In genomic region chr15:74907277-74907870, GRCh38 we compare ENCODE assay signal across 8 cellular contexts. TPM values are rescaled to one million over a fixed set of nuclear protein-coding genes. Genes with fewer than 3 reads are reported as not detected.
DNase-seq lines count a peak whose midpoint lies in the region; ATAC-seq, FAIRE-seq and TF ChIP-seq lines count a peak whose summit lies in the region.

No MANE protein-coding gene starts in this region.

- H3K4me1 ChIP-seq in A673 (ENCODE audit: insufficient read depth, low read length, poor library complexity, severe bottlenecking) = no peaks in the 10 kb centered on the region
- H3K4me1 ChIP-seq in HUES48 (ENCODE audit: control insufficient read depth, insufficient read depth, low read length) = 0 out of 2 replicates have a peak, but pooled peaks cover 3% of the 10 kb centered on the region
- H3K4me1 ChIP-seq in right lobe of liver = peaks cover 0 to 18% (median 5%) of the 10 kb centered on the region in 4 donors

- H3K4me3 Mint-ChIP-seq in type B pancreatic cell = peak overlapping the region; percentile 98

- 26% methylated on average over 6 of the region's 6 CpGs for WGBS in right lobe of liver (ENCODE audit: insufficient coverage, low coverage, low lambda C conversion rate, missing lambda C conversion rate)

- H3K36me3 ChIP-seq in A673 (ENCODE audit: insufficient read depth, low read length, poor library complexity, severe bottlenecking) = peaks cover 27% of the 10 kb centered on the region
- H3K36me3 ChIP-seq in HUES48 (ENCODE audit: control insufficient read depth, insufficient read depth, low read length) = peaks cover 39% of the 10 kb centered on the region
- peaks cover 18% of the 10 kb centered on the region for H3K36me3 ChIP-seq in bronchial epithelial cell (ENCODE audit: control insufficient read depth, insufficient read depth, low read length)
- H3K36me3 ChIP-seq in right lobe of liver = peaks cover 0 to 29% (median 6%) of the 10 kb centered on the region in 4 donors

- TF ChIP-seq CTCF in A673 (conservative IDR thresholded peaks at IDR 0.05; ENCODE audit: low read depth, low read length) = no peak
- TF ChIP-seq CTCF in bronchial epithelial cell (IDR thresholded peaks at IDR 0.05; ENCODE audit: insufficient read depth, low read length, severe bottlenecking) = no peak
- no peak for TF ChIP-seq CTCF in right lobe of liver (IDR thresholded peaks at IDR 0.05)
- TF ChIP-seq CTCF in type B pancreatic cell (conservative IDR thresholded peaks at IDR 0.05) = no peak

- H3K9me3 ChIP-seq in A673 (ENCODE audit: low read depth, low read length, poor library complexity, severe bottlenecking) (no peaks in the 10 kb centered on the region), HUES48 (ENCODE audit: control insufficient read depth, insufficient read depth, low read length) (no peaks in the 10 kb centered on the region), right lobe of liver (no peaks in the 10 kb centered on the region)

- DNase-seq in A673 (ENCODE audit: low spot score) = no peak
- peak; percentile 29 for DNase-seq in bronchial epithelial cell (ENCODE audit: low read depth)
- DNase-seq in right lobe of liver = no peak
- no peak for DNase-seq in type B pancreatic cell (ENCODE audit: extremely low spot score, unreplicated experiment)
- no peak for DNase-seq in NOMO-1 treated with dmso at 0.1 percent for 144 hours (lab: John Stamatoyannopoulos, UW; ENCODE audit: unreplicated experiment)
- no peak for DNase-seq in RCC 7860 (ENCODE audit: low spot score)

- H3K27me3 ChIP-seq in A673 (replicated peaks; ENCODE audit: insufficient read depth, low read depth, low read length, poor library complexity) = no peaks in the 10 kb centered on the region
- H3K27me3 ChIP-seq in HUES48 (ENCODE audit: control insufficient read depth, insufficient read depth, low read length) = no peaks in the 10 kb centered on the region
- no peaks in the 10 kb centered on the region for H3K27me3 ChIP-seq in bronchial epithelial cell (ENCODE audit: control insufficient read depth, insufficient read depth, low read length)
- H3K27me3 ChIP-seq in right lobe of liver = no peaks in the 10 kb centered on the region

- H3K27ac Mint-ChIP-seq in type B pancreatic cell = peak overlapping the region; percentile 97

- TF ChIP-seq POLR2A in right lobe of liver (IDR thresholded peaks at IDR 0.05) = no peak

- no peak for FAIRE-seq in bronchial epithelial cell (lab: Jason Lieb, UNC)
- no peak for FAIRE-seq in RCC 7860 (lab: Jason Lieb, UNC)

- intact Hi-C loops in A673 (cut with micrococcal nuclease; ENCODE audit: unreplicated experiment) (loop anchor here (10.0 kb wide), 1 partner anchor 297 kb away; the partner anchor contains the start of gene C15orf39), right lobe of liver (cut with DNase I) (no loop called here)

- CTCF ChIA-PET in A673 (lab: Charles Lee) = interaction anchor here (0.6 kb wide), 1 partner anchor 67 kb away, joined by 4 read pairs; no protein-coding TSS in a partner anchor

- BruUV-seq in A673 (replicated peaks; lab: Mats Ljungman, UMichigan) = no TSS peak

- ATAC-seq in right lobe of liver (peak; percentile 11 to 41 (median 33)), GM18511 (IDR thresholded peaks at IDR 0.05; ENCODE audit: unreplicated experiment) (no peak)

- POLR2A ChIA-PET in A673 (lab: Charles Lee; ENCODE audit: low non-redundant PET) = no interaction called here

- peaks cover 16% of the 10 kb centered on the region for H3K4me1 Mint-ChIP-seq in type B pancreatic cell (ENCODE audit: unreplicated experiment)

- H3K4me3 ChIP-seq in A673 (ENCODE audit: low read depth, low read length, poor library complexity, severe bottlenecking) (peak overlapping the region; percentile 85), HUES48 (ENCODE audit: low read depth, low read length) (peak overlapping the region; percentile 92), bronchial epithelial cell (ENCODE audit: low read depth, low read length) (peak overlapping the region; percentile 73), right lobe of liver (peak overlapping the region; percentile 90 to 96 (median 92))

- peaks cover 27% of the 10 kb centered on the region for H3K36me3 Mint-ChIP-seq in type B pancreatic cell

- no peaks in the 10 kb centered on the region for H3K9me3 Mint-ChIP-seq in type B pancreatic cell

- H3K27ac ChIP-seq in A673 (ENCODE audit: low read depth, low read length, poor library complexity, severe bottlenecking) = peak overlapping the region; percentile 96
- H3K27ac ChIP-seq in HUES48 (ENCODE audit: low read depth, low read length) = peak overlapping the region; percentile 88
- peak overlapping the region in 2 of 3 donors; percentile 84 to 90 for H3K27ac ChIP-seq in right lobe of liver

- peak overlapping the region; percentile 82; the same call in 1 of the 2 replicates for H3K9ac ChIP-seq in HUES48 (ENCODE audit: low read depth, low read length)

- no peaks in the 10 kb centered on the region for H3K27me3 Mint-ChIP-seq in type B pancreatic cell

RNA-seq across cellular contexts. Expression of gene FAM219B, which starts 0.7 kb away (rescaled TPM):
- total RNA-seq in A673 (2021) (86.6 and 93.2 TPM in 2 replicates), bronchial epithelial cell (67.3 and 72.4 TPM in 2 replicates), right lobe of liver (10 to 100 TPM; 11.1 to 14.7 (median 13.3) TPM), type B pancreatic cell (ENCODE audit: low replicate concordance) (112 and 117 TPM in 2 replicates)

RNA-seq across cellular contexts. Expression of gene MPI, which starts 17.5 kb away (rescaled TPM):
- 48.2 and 62.8 TPM in 2 replicates for total RNA-seq in A673 (2021)
- 25.0 and 35.0 TPM in 2 replicates for total RNA-seq in bronchial epithelial cell
- total RNA-seq in right lobe of liver = 10 to 100 TPM; 23.5 to 69.7 (median 40.8) TPM
- 32.7 and 50.3 TPM in 2 replicates for total RNA-seq in type B pancreatic cell (ENCODE audit: low replicate concordance)

RNA-seq across cellular contexts. Expression of gene COX5A, which starts 30.5 kb away (rescaled TPM):
- total RNA-seq in A673 (2021) = 354 and 357 TPM in 2 replicates
- total RNA-seq in bronchial epithelial cell = 55.3 and 66.6 TPM in 2 replicates
- total RNA-seq in right lobe of liver = 100 to 1,000 TPM; 130 to 169 (median 141) TPM
- total RNA-seq in type B pancreatic cell (ENCODE audit: low replicate concordance) = 248 and 307 TPM in 2 replicates

RNA-seq across cellular contexts. Expression of gene SCAMP2, which starts 34.2 kb away (rescaled TPM):
- total RNA-seq in A673 (2021) (77.9 and 94.4 TPM in 2 replicates), bronchial epithelial cell (20.5 and 30.7 TPM in 2 replicates), right lobe of liver (10 to 100 TPM; 33.9 to 45.9 (median 41.7) TPM), type B pancreatic cell (ENCODE audit: low replicate concordance) (58.0 and 100 TPM in 2 replicates)

RNA-seq across cellular contexts. Expression of gene RPP25, which starts 49.2 kb away (rescaled TPM):
- total RNA-seq in A673 (2021) = 20.6 and 22.5 TPM in 2 replicates
- 3.3 and 8.7 TPM in 2 replicates for total RNA-seq in bronchial epithelial cell
- total RNA-seq in right lobe of liver = 1 to 10 TPM; 1.5 to 8.5 (median 2.4) TPM
- 9.9 and 11.3 TPM in 2 replicates for total RNA-seq in type B pancreatic cell (ENCODE audit: low replicate concordance)
